ENCODE assay signal across 11 cellular contexts in genomic region chr2:42962521-42962953, GRCh38.
A peak's percentile ranks its signal among the peaks of the same experiment; 100 is the strongest.
DNase-seq lines count a peak whose midpoint lies in the region; ATAC-seq and TF ChIP-seq lines count a peak whose summit lies in the region.
"Had no signal": no experiment of that assay in that cellular context is flagged by ENCODE, and none has a peak within 500 bp of the region (broad histone marks: within the 10 kb centered on the region; RNA-seq: fewer than 3 reads in every experiment).

No MANE protein-coding gene starts in this region.

- H3K4me1 Mint-ChIP-seq in activated naive CD8-positive, alpha-beta T cell treated with anti-CD3 and anti-CD28 coated beads, Interleukin-2, amount 10 ng/mL, durations not matched to agents 7 days and 5 days, result peaks cover 18% of the 10 kb centered on the region

- peak overlapping the region; percentile 54 for H3K27ac Mint-ChIP-seq in activated naive CD8-positive, alpha-beta T cell treated with anti-CD3 and anti-CD28 coated beads, Interleukin-2, amount 10 ng/mL, durations not matched to agents 7 days and 5 days
- no peak overlapping the region for H3K27ac Mint-ChIP-seq in activated naive CD4-positive, alpha-beta T cell treated with anti-CD3 and anti-CD28 coated beads, Interleukin-2, amount 50 U/mL, for 72 hours

- DNase-seq in heart right ventricle (no peak), cardiac septum (ENCODE audit: low spot score) (no peak), uterus (peak in 1 of 2 donors; percentile 52), upper lobe of right lung (no peak)
- DNase-seq in activated naive CD8-positive, alpha-beta T cell treated with anti-CD3 and anti-CD28 coated beads, Interleukin-2, amount 10 ng/mL, durations not matched to agents 7 days and 5 days, result no peak
- no peak for DNase-seq in activated naive CD4-positive, alpha-beta T cell treated with anti-CD3 and anti-CD28 coated beads, Interleukin-2, amount 50 U/mL, for 72 hours (ENCODE audit: low spot score in 2 of 2)
- no peak for DNase-seq in activated effector memory CD4-positive, alpha-beta T cell treated with Interleukin-2 at 50 U/mL for 16 hours
- DNase-seq: head of caudate nucleus, NCI-H1694, PC-9 had no signal

- H3K4me3 Mint-ChIP-seq in activated naive CD8-positive, alpha-beta T cell treated with anti-CD3 and anti-CD28 coated beads, Interleukin-2, amount 10 ng/mL, durations not matched to agents 7 days and 5 days, result peak overlapping the region; percentile 45

- H3K27me3 ChIP-seq in heart right ventricle (no peaks in the 10 kb centered on the region), muscle layer of colon (ENCODE audit: control insufficient read depth in 1 of 2, insufficient read depth in 2 of 2, low read length in 2 of 2) (no peaks in the 10 kb centered on the region), uterus (no peaks in the 10 kb centered on the region), upper lobe of right lung (no peaks in the 10 kb centered on the region)

- H3K4me1 ChIP-seq in heart right ventricle (peaks cover 30 to 84% (median 75%) of the 10 kb centered on the region in 9 donors), muscle layer of colon (ENCODE audit: insufficient read depth, low read length) (peaks cover 53% of the 10 kb centered on the region), uterus (peaks cover 40 to 54% of the 10 kb centered on the region in 2 donors), upper lobe of right lung (peaks cover 56% of the 10 kb centered on the region)

- H3K4me3 ChIP-seq in heart right ventricle (no peak overlapping the region), muscle layer of colon (ENCODE audit: low read depth in 1 of 2, low read length in 2 of 2) (no peak overlapping the region), uterus (no peak overlapping the region), upper lobe of right lung (no peak overlapping the region)
- H3K4me3 ChIP-seq: PC-9 had no signal

- H3K27ac ChIP-seq in heart right ventricle (peak overlapping the region in 9 of 10 donors; percentile 69 to 93 (median 81)), muscle layer of colon (ENCODE audit: low read depth, low read length) (peak overlapping the region; percentile 46), uterus (peak overlapping the region; percentile 93), upper lobe of right lung (no peak overlapping the region)
- H3K27ac ChIP-seq: PC-9 had no signal

- H3K36me3 Mint-ChIP-seq in activated naive CD8-positive, alpha-beta T cell treated with anti-CD3 and anti-CD28 coated beads, Interleukin-2, amount 10 ng/mL, durations not matched to agents 7 days and 5 days, result no peaks in the 10 kb centered on the region
- no peaks in the 10 kb centered on the region for H3K36me3 Mint-ChIP-seq in activated naive CD4-positive, alpha-beta T cell treated with anti-CD3 and anti-CD28 coated beads, Interleukin-2, amount 50 U/mL, for 72 hours

- POLR2A ChIA-PET in activated naive CD8-positive, alpha-beta T cell treated with anti-CD3 and anti-CD28 coated beads, Interleukin-2, amount 10 ng/mL, durations not matched to agents 7 days and 5 days (lab: Charles Lee), result interaction anchor here (1.2 kb wide), 1 partner anchor 264 kb away, joined by 6 read pairs; the partner anchor contains the start of gene ZFP36L2

- H3K9ac ChIP-seq in muscle layer of colon (ENCODE audit: low read length), result no peak overlapping the region

- H3K27me3 Mint-ChIP-seq in activated naive CD8-positive, alpha-beta T cell treated with anti-CD3 and anti-CD28 coated beads, Interleukin-2, amount 10 ng/mL, durations not matched to agents 7 days and 5 days, result peaks cover 14% of the 10 kb centered on the region

- no peak for TF ChIP-seq CTCF in heart right ventricle (IDR thresholded peaks at IDR 0.05)
- TF ChIP-seq CTCF in uterus (IDR thresholded peaks at IDR 0.05), result no peak
- no peak for TF ChIP-seq CTCF in upper lobe of right lung (IDR thresholded peaks at IDR 0.05)

- no peaks in the 10 kb centered on the region for H3K36me3 ChIP-seq in heart right ventricle
- no peaks in the 10 kb centered on the region for H3K36me3 ChIP-seq in muscle layer of colon (ENCODE audit: insufficient read depth, low read length)
- no peaks in the 10 kb centered on the region for H3K36me3 ChIP-seq in uterus
- H3K36me3 ChIP-seq in upper lobe of right lung, result no peaks in the 10 kb centered on the region

- 38 to 47% methylated on average over 12 of the region's 12 CpGs for WGBS in heart right ventricle, 2 donors

- intact Hi-C loops in heart right ventricle (cut with DNase I) (no loop called here), cardiac septum (cut with DNase I) (loop anchor here (5.0 kb wide), 2 partner anchors 110 to 125 kb away; no protein-coding TSS in a partner anchor), uterus (cut with DNase I; ENCODE audit: low total_unique reads) (no loop called here), upper lobe of right lung (cut with DNase I) (no loop called here)

- ATAC-seq in heart right ventricle, result peak in 2 of 8 donors; percentile 2 to 23
- ATAC-seq in activated naive CD8-positive, alpha-beta T cell treated with anti-CD3 and anti-CD28 coated beads, Interleukin-2, amount 10 ng/mL, durations not matched to agents 7 days and 5 days (ENCODE audit: low read depth), result peak; percentile 57
- ATAC-seq in activated naive CD4-positive, alpha-beta T cell treated with anti-CD3 and anti-CD28 coated beads, Interleukin-2, amount 50 U/mL, for 72 hours, result no peak
- no peak for ATAC-seq in upper lobe of right lung

- no peak for TF ChIP-seq POLR2A in uterus (IDR thresholded peaks at IDR 0.05)

- H3K9me3 Mint-ChIP-seq in activated naive CD8-positive, alpha-beta T cell treated with anti-CD3 and anti-CD28 coated beads, Interleukin-2, amount 10 ng/mL, durations not matched to agents 7 days and 5 days, result no peaks in the 10 kb centered on the region
- no peaks in the 10 kb centered on the region for H3K9me3 Mint-ChIP-seq in activated naive CD4-positive, alpha-beta T cell treated with anti-CD3 and anti-CD28 coated beads, Interleukin-2, amount 50 U/mL, for 72 hours

- H3K9me3 ChIP-seq in heart right ventricle (no peaks in the 10 kb centered on the region), muscle layer of colon (ENCODE audit: low read length) (no peaks in the 10 kb centered on the region), uterus (no peaks in the 10 kb centered on the region), upper lobe of right lung (no peaks in the 10 kb centered on the region)
